23 cellular contexts compared by ENCODE assay signal in genomic region chr1:210483821-210484220, GRCh38.
DNase-seq lines count a peak whose midpoint lies in the region; ATAC-seq and TF ChIP-seq lines count a peak whose summit lies in the region.
"Had no signal": no experiment of that assay in that cellular context is flagged by ENCODE, and none has a peak within 500 bp of the region (broad histone marks: within the 10 kb centered on the region; RNA-seq: fewer than 3 reads in every experiment).

No MANE protein-coding gene starts in this region.

- no peak for TF ChIP-seq RAD21 in neural cell (conservative IDR thresholded peaks at IDR 0.05)

- no peaks in the 10 kb centered on the region for H4K20me1 ChIP-seq in neural cell (ENCODE audit: insufficient read depth)
- H4K20me1 ChIP-seq: BLaER1 treated with 17β-estradiol and CSF1 and Interleukin-3, amounts not matched to agents 10 nM and 100 nM had no signal

- no peak for TF ChIP-seq POLR2A in gastroesophageal sphincter (IDR thresholded peaks at IDR 0.05)

- peak; percentile 45 for DNase-seq in COLO829 (ENCODE audit: low spot score)
- peak; percentile 32 for DNase-seq in NCI-H2227 (lab: John Stamatoyannopoulos, UW; ENCODE audit: unreplicated experiment)
- peak; percentile 30 for DNase-seq in epithelial cell of esophagus (ENCODE audit: low read depth)
- no peak for DNase-seq in anterior cingulate cortex (lab: John Stamatoyannopoulos, UW)
- DNase-seq in activated CD8-positive, alpha-beta memory T cell treated with anti-CD3 and anti-CD28 coated beads, Interleukin-2, amount 50 U/mL, for 48 hours = no peak
- DNase-seq: 8988T; ACHN; AML-193; BE2C; Calu3; CD4-positive, alpha-beta T cell; CD8-positive, alpha-beta memory T cell; COR-L47; DMS53; DMS79 treated with DMSO at 0.1 percent for 48 hours; GF-D8; H9; HFFc6 had no signal

- no peak overlapping the region for H3K9ac ChIP-seq in neural cell (ENCODE audit: low read length)
- H3K9ac ChIP-seq: BLaER1 treated with 17β-estradiol and CSF1 and Interleukin-3, amounts not matched to agents 10 nM and 100 nM had no signal

- ATAC-seq in gastroesophageal sphincter = no peak
- ATAC-seq: A549 had no signal

- H3K4me3 ChIP-seq in epithelial cell of esophagus (ENCODE audit: low read length) = no peak overlapping the region
- H3K4me3 ChIP-seq in neural cell (ENCODE audit: low read length) = no peak overlapping the region
- H3K4me3 ChIP-seq in gastroesophageal sphincter = no peak overlapping the region
- H3K4me3 ChIP-seq: A549; BLaER1 treated with 17β-estradiol and CSF1 and Interleukin-3, amounts not matched to agents 10 nM and 100 nM; GM23338 had no signal

- H3K27ac ChIP-seq in neural cell (ENCODE audit: low read length) (peak overlapping the region; percentile 44), gastroesophageal sphincter (no peak overlapping the region)
- H3K27ac ChIP-seq: A549; BLaER1 treated with 17β-estradiol and CSF1 and Interleukin-3, amounts not matched to agents 10 nM and 100 nM had no signal

- H3K79me2 ChIP-seq in neural cell (replicated peaks; ENCODE audit: insufficient read depth, low read length) = no peaks in the 10 kb centered on the region

- H3K36me3 ChIP-seq in neural cell (ENCODE audit: insufficient read depth, low read length) = no peaks in the 10 kb centered on the region
- no peaks in the 10 kb centered on the region for H3K36me3 ChIP-seq in gastroesophageal sphincter
- H3K36me3 ChIP-seq: BE2C; BLaER1 treated with 17β-estradiol and CSF1 and Interleukin-3, amounts not matched to agents 10 nM and 100 nM had no signal

- H3K9me2 ChIP-seq in neural cell (ENCODE audit: insufficient read depth, low read length) = no peaks in the 10 kb centered on the region

- no peak overlapping the region for H2AFZ ChIP-seq in neural cell (ENCODE audit: low read depth, low read length)
- H2AFZ ChIP-seq: GM23338 had no signal

- H3K4me2 ChIP-seq in neural cell (ENCODE audit: low read length) = no peak overlapping the region
- H3K4me2 ChIP-seq: A549; BLaER1 treated with 17β-estradiol and CSF1 and Interleukin-3, amounts not matched to agents 10 nM and 100 nM; GM23338 had no signal

- TF ChIP-seq EP300 in neural cell (conservative IDR thresholded peaks at IDR 0.05; ENCODE audit: poor library complexity, severe bottlenecking) (no peak), gastroesophageal sphincter (IDR thresholded peaks at IDR 0.05) (no peak)

- no peak for TF ChIP-seq CTCF in epithelial cell of esophagus (IDR thresholded peaks at IDR 0.05; ENCODE audit: insufficient read depth, low read depth, low read length, missing control alignments)
- TF ChIP-seq CTCF in neural cell (IDR thresholded peaks at IDR 0.05; ENCODE audit: poor library complexity, severe bottlenecking) = no peak
- no peak for TF ChIP-seq CTCF in gastroesophageal sphincter (IDR thresholded peaks at IDR 0.05)

- no peaks in the 10 kb centered on the region for H3K4me1 ChIP-seq in gastroesophageal sphincter
- H3K4me1 ChIP-seq: A549; BE2C; BLaER1 treated with 17β-estradiol and CSF1 and Interleukin-3, amounts not matched to agents 10 nM and 100 nM had no signal

- WGBS in gastroesophageal sphincter (ENCODE audit: low coverage in 1 of 2), 2 donors = 83 to 100% methylated on average over 1 to 2 of the region's 2 CpGs

- H3K27me3 ChIP-seq in neural cell (ENCODE audit: insufficient read depth, low read depth, low read length) (no peaks in the 10 kb centered on the region), gastroesophageal sphincter (no peaks in the 10 kb centered on the region)
- H3K27me3 ChIP-seq: BE2C; BLaER1 treated with 17β-estradiol and CSF1 and Interleukin-3, amounts not matched to agents 10 nM and 100 nM had no signal

- H3K9me3 ChIP-seq in neural cell (ENCODE audit: low read length) (no peaks in the 10 kb centered on the region), gastroesophageal sphincter (no peaks in the 10 kb centered on the region)
- H3K9me3 ChIP-seq: A549; BE2C; BLaER1 treated with 17β-estradiol and CSF1 and Interleukin-3, amounts not matched to agents 10 nM and 100 nM had no signal

- peaks cover 5% of the 10 kb centered on the region for H3F3A ChIP-seq in neural cell (ENCODE audit: insufficient read depth, low read length, poor library complexity, severe bottlenecking)

TF ChIP-seq in neural cell, 6 proteins besides CTCF, POLR2A, EP300 and RAD21:
- TF ChIP-seq POLR2AphosphoS5 (IDR thresholded peaks at IDR 0.05) (no peak), EZH2 (IDR thresholded peaks at IDR 0.05; ENCODE audit: borderline replicate concordance, insufficient read depth, low read length, poor library complexity, severe bottlenecking) (no peak), MXI1 (conservative IDR thresholded peaks at IDR 0.05; ENCODE audit: poor library complexity, severe bottlenecking) (no peak), TAF1 (IDR thresholded peaks at IDR 0.05; ENCODE audit: low read depth) (no peak), SMC3 (conservative IDR thresholded peaks at IDR 0.05; ENCODE audit: poor library complexity) (no peak), REST (IDR thresholded peaks at IDR 0.05; ENCODE audit: borderline replicate concordance) (no peak)

Comparison
In these comparisons a context has a peak if more than half of its experiments do, and no peak if none do; other contexts are left out.
1. DNase-seq: peak in COLO829 (single experiment), NCI-H2227 (single experiment) and epithelial cell of esophagus (single experiment); none in anterior cingulate cortex (0 of 58) and activated CD8-positive, alpha-beta memory T cell treated with anti-CD3 and anti-CD28 coated beads, Interleukin-2, amount 50 U/mL, for 48 hours (single experiment).